In genomic region chr3:42635111-42635510, GRCh38 we compare ENCODE assay signal across 7 cellular contexts. TPM values are rescaled to one million over a fixed set of nuclear protein-coding genes. Genes with fewer than 3 reads are reported as not detected.
DNase-seq lines count a peak whose midpoint lies in the region; ATAC-seq and TF ChIP-seq lines count a peak whose summit lies in the region.
"Had no signal": no experiment of that assay in that cellular context is flagged by ENCODE, and none has a peak within 500 bp of the region (broad histone marks: within the 10 kb centered on the region; RNA-seq: fewer than 3 reads in every experiment).

No MANE protein-coding gene starts in this region.

- peaks cover 35% of the 10 kb centered on the region for H3K36me3 Mint-ChIP-seq in CD4-positive, CD25-positive, alpha-beta regulatory T cell

- peak overlapping the region; percentile 40 to 51 (median 42) for H3K27ac Mint-ChIP-seq in CD4-positive, CD25-positive, alpha-beta regulatory T cell

- H3K4me3 ChIP-seq in CD4-positive, CD25-positive, alpha-beta regulatory T cell (ENCODE audit: low read depth, low read length), result no peak overlapping the region
- no peak overlapping the region for H3K4me3 ChIP-seq in Jurkat, Clone E6-1 (ENCODE audit: low read length)
- no peak overlapping the region for H3K4me3 ChIP-seq in brain microvascular endothelial cell (ENCODE audit: low read depth, low read length)

- H3K27ac ChIP-seq in CD4-positive, CD25-positive, alpha-beta regulatory T cell (ENCODE audit: insufficient read depth, low read length, poor library complexity, severe bottlenecking), result peak overlapping the region; percentile 52
- H3K27ac ChIP-seq in brain microvascular endothelial cell, result no peak overlapping the region

- H3K4me3 Mint-ChIP-seq in CD4-positive, CD25-positive, alpha-beta regulatory T cell, result peak overlapping the region in 1 of 4 donors; percentile 10

- in situ Hi-C loops in brain microvascular endothelial cell (cut with HindIII; ENCODE audit: low pct_ligation_motif_present, low sequenced_read_pairs), result no loop called here

- no peaks in the 10 kb centered on the region for H3K27me3 ChIP-seq in CD4-positive, CD25-positive, alpha-beta regulatory T cell (ENCODE audit: control insufficient read depth, insufficient read depth, low read length)
- H3K27me3 ChIP-seq in brain microvascular endothelial cell (replicated peaks), result no peaks in the 10 kb centered on the region

- peak in 2 of 3 donors; percentile 25 to 60 for DNase-seq in CD4-positive, CD25-positive, alpha-beta regulatory T cell
- DNase-seq in Jurkat, Clone E6-1 (ENCODE audit: low read depth, low spot score), result peak; percentile 28
- no peak for DNase-seq in brain microvascular endothelial cell
- DNase-seq in 8988T, result no peak
- no peak for DNase-seq in HT-29 (ENCODE audit: low spot score)
- DNase-seq: NCI-H774 had no signal

- peak; percentile 41 to 52 for ATAC-seq in CD4-positive, CD25-positive, alpha-beta regulatory T cell (ENCODE audit: low read depth in 2 of 2)
- ATAC-seq in HG03025 (IDR thresholded peaks at IDR 0.05; ENCODE audit: low FRiP score, unreplicated experiment), result no peak

- H3K9me3 Mint-ChIP-seq in CD4-positive, CD25-positive, alpha-beta regulatory T cell, result peaks cover 0 to 2% (median 0%) of the 10 kb centered on the region in 7 donors

- peak; percentile 7 for TF ChIP-seq CTCF in brain microvascular endothelial cell (IDR thresholded peaks at IDR 0.05; ENCODE audit: low read depth, low read length, missing control alignments)

- peaks cover 28% of the 10 kb centered on the region for H3K4me1 ChIP-seq in CD4-positive, CD25-positive, alpha-beta regulatory T cell (ENCODE audit: control insufficient read depth, insufficient read depth, low read length, poor library complexity, severe bottlenecking)

- H3K9me3 ChIP-seq in CD4-positive, CD25-positive, alpha-beta regulatory T cell (ENCODE audit: control insufficient read depth in 2 of 2, low read length in 2 of 2), result no peaks in the 10 kb centered on the region

- H3K4me1 Mint-ChIP-seq in CD4-positive, CD25-positive, alpha-beta regulatory T cell, result peaks cover 3 to 11% (median 7%) of the 10 kb centered on the region in 4 donors

- no peaks in the 10 kb centered on the region for H3K27me3 Mint-ChIP-seq in CD4-positive, CD25-positive, alpha-beta regulatory T cell

- H3K36me3 ChIP-seq in CD4-positive, CD25-positive, alpha-beta regulatory T cell (ENCODE audit: control insufficient read depth, insufficient read depth, low read length), result peaks cover 79% of the 10 kb centered on the region
- H3K36me3 ChIP-seq in brain microvascular endothelial cell (replicated peaks), result peaks cover 87% of the 10 kb centered on the region

RNA-seq across cellular contexts. Expression of gene ZBTB47, which starts 18.4 kb away (rescaled TPM):
- 0.49 TPM for total RNA-seq in CD4-positive, CD25-positive, alpha-beta regulatory T cell
- polyA plus RNA-seq in CD4-positive, CD25-positive, alpha-beta regulatory T cell, result not detected
- 2.2 TPM for polyA plus RNA-seq in Jurkat, Clone E6-1 (2012; ENCODE audit: insufficient read depth, insufficient read length)
- 1.1 TPM in 2 replicates for total RNA-seq in HT-29 (2014; rRNA removed; shearing (Covaris generic))

RNA-seq across cellular contexts. Expression of gene NKTR, which starts 34.6 kb away (rescaled TPM):
- total RNA-seq in CD4-positive, CD25-positive, alpha-beta regulatory T cell, result 291 TPM
- polyA plus RNA-seq in CD4-positive, CD25-positive, alpha-beta regulatory T cell, result 10 to 100 TPM in 3 of 4 donors, 1 to 10 TPM in 1; 9.7 to 17.1 (median 10.9) TPM
- 54.4 TPM for polyA plus RNA-seq in Jurkat, Clone E6-1 (2012; ENCODE audit: insufficient read depth, insufficient read length)
- total RNA-seq in HT-29 (2014; rRNA removed; shearing (Covaris generic)), result 20.0 and 21.8 TPM in 2 replicates

RNA-seq across cellular contexts. Expression of gene SS18L2, which starts 44.5 kb away (rescaled TPM):
- 52.7 TPM for total RNA-seq in CD4-positive, CD25-positive, alpha-beta regulatory T cell
- polyA plus RNA-seq in CD4-positive, CD25-positive, alpha-beta regulatory T cell, result 100 to 1,000 TPM; 129 to 153 (median 142) TPM
- 58.8 TPM for polyA plus RNA-seq in Jurkat, Clone E6-1 (2012; ENCODE audit: insufficient read depth, insufficient read length)
- total RNA-seq in HT-29 (2014; rRNA removed; shearing (Covaris generic)), result 17.7 and 18.4 TPM in 2 replicates

RNA-seq across cellular contexts. Expression of gene KLHL40, which starts 50.2 kb away (rescaled TPM):
- total RNA-seq in CD4-positive, CD25-positive, alpha-beta regulatory T cell, result not detected
- polyA plus RNA-seq in CD4-positive, CD25-positive, alpha-beta regulatory T cell, result not detected
- not detected for polyA plus RNA-seq in Jurkat, Clone E6-1 (2012; ENCODE audit: insufficient read depth, insufficient read length)
- total RNA-seq in HT-29 (2014; rRNA removed; shearing (Covaris generic)), result not detected in 2 replicates

RNA-seq across cellular contexts. Expression of gene SEC22C, which starts 53.3 kb away (rescaled TPM):
- 72.0 TPM for total RNA-seq in CD4-positive, CD25-positive, alpha-beta regulatory T cell
- polyA plus RNA-seq in CD4-positive, CD25-positive, alpha-beta regulatory T cell, result 10 to 100 TPM; 40.9 to 53.9 (median 51.4) TPM
- polyA plus RNA-seq in Jurkat, Clone E6-1 (2012; ENCODE audit: insufficient read depth, insufficient read length), result 34.4 TPM
- total RNA-seq in HT-29 (2014; rRNA removed; shearing (Covaris generic)), result 12.3 and 12.6 TPM in 2 replicates

Comparison
In these comparisons a context has a peak if more than half of its experiments do, and no peak if none do; other contexts are left out.
1. DNase-seq: peak in CD4-positive, CD25-positive, alpha-beta regulatory T cell (2 of 3) and Jurkat, Clone E6-1 (single experiment); none in brain microvascular endothelial cell (single experiment), 8988T (single experiment) and HT-29 (single experiment).
2. RNA of gene NKTR, which starts 34.6 kb away (total RNA-seq): 291 TPM in CD4-positive, CD25-positive, alpha-beta regulatory T cell (single experiment); 20.0 to 21.8 TPM in HT-29; every median in the first group is over 10 times any median in the second.